In the genomic region with DNA sequence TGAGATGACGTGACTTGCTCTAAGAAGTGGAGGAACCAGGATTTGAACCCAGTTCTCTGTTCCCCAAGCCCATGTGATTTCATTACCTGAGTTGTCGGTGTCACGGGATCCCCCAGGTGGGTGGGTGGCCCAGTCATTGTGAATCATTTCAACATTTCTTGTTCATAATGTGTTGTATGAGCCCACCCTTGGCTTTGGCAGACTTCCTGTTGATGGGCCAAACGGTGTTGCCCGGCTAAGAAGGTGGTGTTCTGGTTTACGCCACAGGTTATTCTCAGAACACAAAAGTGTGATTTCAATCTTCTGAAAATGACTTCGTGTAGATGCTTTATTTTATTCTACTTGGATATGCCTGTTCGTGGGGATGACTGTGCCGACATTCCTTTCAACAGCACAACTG, we compare ENCODE assay signal across 26 cellular contexts.
"Had no signal": no experiment of that assay in that cellular context is flagged by ENCODE, and none has a peak within 500 bp of the region (broad histone marks: within the 10 kb centered on the region; RNA-seq: fewer than 3 reads in every experiment).

No MANE protein-coding gene starts in this region.

- ATAC-seq: effector memory CD8-positive, alpha-beta T cell; esophagus mucosa; gastrocnemius medialis; left lobe of liver; natural killer cell; sciatic nerve; stimulated activated naive B cell treated with anti-CD40 and anti-IgM and Interleukin-4, amounts not matched to agents 10 μg/mL and 1 μg/mL and 100 μg/mL, for 72 hours had no signal

- H3K4me3 ChIP-seq: gastrocnemius medialis, hepatocyte, lung, neural progenitor cell, prostate gland, right atrium auricular region, smooth muscle cell, testis, tibial artery had no signal

- H3K27ac Mint-ChIP-seq: effector memory CD8-positive, alpha-beta T cell; memory B cell; neural progenitor cell; stimulated activated naive B cell treated with anti-CD40 and anti-IgM and Interleukin-4, amounts not matched to agents 10 μg/mL and 1 μg/mL and 100 μg/mL, for 72 hours; type B pancreatic cell had no signal

- H3K4me1 Mint-ChIP-seq: memory B cell, natural killer cell had no signal

- H3K9me3 ChIP-seq: gastrocnemius medialis, prostate gland, right atrium auricular region, testis, tibial artery had no signal

- H3K36me3 ChIP-seq: prostate gland had no signal

- H3K27me3 ChIP-seq: gastrocnemius medialis, hepatocyte, neural progenitor cell, right atrium auricular region, testis, tibial artery had no signal

- H3K27me3 Mint-ChIP-seq: effector memory CD8-positive, alpha-beta T cell; memory B cell; stimulated activated naive B cell treated with anti-CD40 and anti-IgM and Interleukin-4, amounts not matched to agents 10 μg/mL and 1 μg/mL and 100 μg/mL, for 72 hours; type B pancreatic cell had no signal

- DNase-seq: cerebellar nuclear complex; cortex of kidney; effector memory CD8-positive, alpha-beta T cell; foreskin fibroblast; gastrocnemius medialis; kidney; natural killer cell; stimulated activated CD4-positive, alpha-beta T cell treated with anti-CD3 and anti-CD28 coated beads, Interleukin-12 subunit alpha, Interleukin-12 subunit beta, amount 100 ng/mL, for 4 hours; stimulated activated CD4-positive, alpha-beta T cell treated with anti-CD3 and anti-CD28 coated beads, Interleukin-2, amount 100 ng/mL, for 24 hours; stimulated activated CD4-positive, alpha-beta T cell treated with anti-CD3 and anti-CD28 coated beads, Interleukin-4, amount 100 ng/mL, for 4 hours; stimulated activated naive B cell treated with anti-CD40 and anti-IgM and Interleukin-4, amounts not matched to agents 10 μg/mL and 1 μg/mL and 100 μg/mL, for 72 hours; substantia nigra; testis; tibial artery had no signal

- H3K4me1 ChIP-seq: gastrocnemius medialis, neural progenitor cell, parathyroid adenoma, prostate gland, testis had no signal

- H3K4me3 Mint-ChIP-seq: effector memory CD8-positive, alpha-beta T cell; memory B cell; natural killer cell; neural progenitor cell; stimulated activated naive B cell treated with anti-CD40 and anti-IgM and Interleukin-4, amounts not matched to agents 10 μg/mL and 1 μg/mL and 100 μg/mL, for 72 hours; type B pancreatic cell had no signal

- H3K9me3 Mint-ChIP-seq: effector memory CD8-positive, alpha-beta T cell; memory B cell; natural killer cell; neural progenitor cell; stimulated activated naive B cell treated with anti-CD40 and anti-IgM and Interleukin-4, amounts not matched to agents 10 μg/mL and 1 μg/mL and 100 μg/mL, for 72 hours; type B pancreatic cell had no signal
